Comparison of ENCODE assay signal across 2 cellular contexts in genomic region chr2:119784876-119785275, GRCh38.
TF ChIP-seq lines count a peak whose summit lies in the region.

No MANE protein-coding gene starts in this region.

TF ChIP-seq in liver, 16 proteins besides CTCF, POLR2A, EP300 and RAD21:
- TF ChIP-seq FOXA2 (IDR thresholded peaks at IDR 0.05): no peak
- peak; percentile 70 for TF ChIP-seq YY1 (IDR thresholded peaks at IDR 0.05)

TF ChIP-seq in HepG2, 621 proteins besides CTCF, POLR2A, EP300 and RAD21:
- TF ChIP-seq ZGPAT (CRISPR knock-in tag; IDR thresholded peaks at IDR 0.05): no peak
- TF ChIP-seq CHCHD3 (CRISPR knock-in tag; IDR thresholded peaks at IDR 0.05): no peak
- no peak for TF ChIP-seq ZSCAN29 (CRISPR knock-in tag; conservative IDR thresholded peaks at IDR 0.05)
- TF ChIP-seq ZBTB2 (CRISPR knock-in tag; IDR thresholded peaks at IDR 0.05; ENCODE audit: low read depth): no peak
- no peak for TF ChIP-seq FOXK2 (IDR thresholded peaks at IDR 0.05)
- no peak for TF ChIP-seq ELK4 (CRISPR knock-in tag; IDR thresholded peaks at IDR 0.05; ENCODE audit: borderline replicate concordance)
- no peak for TF ChIP-seq MNT (IDR thresholded peaks at IDR 0.05)
- TF ChIP-seq TOPORS (CRISPR knock-in tag; IDR thresholded peaks at IDR 0.05): no peak
- no peak for TF ChIP-seq ARID2 (CRISPR knock-in tag; IDR thresholded peaks at IDR 0.05; ENCODE audit: borderline replicate concordance)
- TF ChIP-seq FOXK1 (CRISPR knock-in tag; IDR thresholded peaks at IDR 0.05; ENCODE audit: borderline replicate concordance, low read depth): no peak
- TF ChIP-seq ZNF567 (CRISPR knock-in tag; IDR thresholded peaks at IDR 0.05; ENCODE audit: borderline replicate concordance): no peak
- no peak for TF ChIP-seq ZNF354B (CRISPR knock-in tag; IDR thresholded peaks at IDR 0.05)
- TF ChIP-seq ZEB1 (IDR thresholded peaks at IDR 0.05; ENCODE audit: insufficient replicate concordance, low read depth): no peak
